Comparison of ENCODE assay signal across 8 cellular contexts in genomic region chr7:66124569-66124861, GRCh38. TPM values are rescaled to one million over a fixed set of nuclear protein-coding genes. Genes with fewer than 3 reads are reported as not detected.
DNase-seq lines count a peak whose midpoint lies in the region; ATAC-seq and TF ChIP-seq lines count a peak whose summit lies in the region.
"Not testable (repeated sequence)": the region's sequence is repeated elsewhere in the genome, so short reads cannot be mapped to it uniquely, and the experiment has no call there.

No MANE protein-coding gene starts in this region.

- not testable (repeated sequence) for H2AFZ ChIP-seq in SK-N-SH (ENCODE audit: low read depth)

- H3K27me3 Mint-ChIP-seq in CD4-positive, CD25-positive, alpha-beta regulatory T cell; activated CD8-positive, alpha-beta T cell treated with anti-CD3 and anti-CD28 coated beads, Interleukin-2, amount 10 ng/mL, durations not matched to agents 7 days and 5 days (ENCODE audit: low read depth); activated naive CD8-positive, alpha-beta T cell; natural killer cell treated with Interleukin-12 subunit alpha and Interleukin-12 subunit beta and Interleukin-15 and Interleukin-18, amount 100 ng/mL, for 72 hours; stimulated activated naive CD8-positive, alpha-beta T cell treated with anti-CD3 and anti-CD28 coated beads, Interleukin-15, Interleukin-2, amounts not matched to agents 100 ng/mL and 50 ng/mL, for 24 hours: not testable (repeated sequence)

- peak overlapping the region; percentile 35 for H3K4me3 ChIP-seq in CD4-positive, CD25-positive, alpha-beta regulatory T cell (ENCODE audit: low read depth, low read length)
- H3K4me3 ChIP-seq in SK-N-SH (ENCODE audit: low read depth in 2 of 2, low read length in 1 of 2); right lobe of liver: not testable (repeated sequence)

- peaks cover 14% of the 10 kb centered on the region for H3F3A ChIP-seq in SK-N-SH (replicated peaks; ENCODE audit: insufficient read depth)

- H3K36me3 Mint-ChIP-seq in CD4-positive, CD25-positive, alpha-beta regulatory T cell; activated naive CD8-positive, alpha-beta T cell; natural killer cell treated with Interleukin-12 subunit alpha and Interleukin-12 subunit beta and Interleukin-15 and Interleukin-18, amount 100 ng/mL, for 72 hours: not testable (repeated sequence)
- peaks cover 22% of the 10 kb centered on the region for H3K36me3 Mint-ChIP-seq in activated CD8-positive, alpha-beta T cell treated with anti-CD3 and anti-CD28 coated beads, Interleukin-2, amount 10 ng/mL, durations not matched to agents 7 days and 5 days (ENCODE audit: low read depth)
- H3K36me3 Mint-ChIP-seq in stimulated activated naive CD8-positive, alpha-beta T cell treated with anti-CD3 and anti-CD28 coated beads, Interleukin-15, Interleukin-2, amounts not matched to agents 100 ng/mL and 50 ng/mL, for 24 hours (ENCODE audit: low read depth), result peaks cover 26% of the 10 kb centered on the region

- peak overlapping the region; percentile 14 to 59 (median 44) for H3K4me3 Mint-ChIP-seq in CD4-positive, CD25-positive, alpha-beta regulatory T cell
- not testable (repeated sequence) for H3K4me3 Mint-ChIP-seq in activated CD8-positive, alpha-beta T cell treated with anti-CD3 and anti-CD28 coated beads, Interleukin-2, amount 10 ng/mL, durations not matched to agents 7 days and 5 days; stimulated activated naive CD8-positive, alpha-beta T cell treated with anti-CD3 and anti-CD28 coated beads, Interleukin-15, Interleukin-2, amounts not matched to agents 100 ng/mL and 50 ng/mL, for 24 hours
- H3K4me3 Mint-ChIP-seq in activated naive CD8-positive, alpha-beta T cell, result peak overlapping the region; percentile 35
- peak overlapping the region; percentile 67 for H3K4me3 Mint-ChIP-seq in natural killer cell treated with Interleukin-12 subunit alpha and Interleukin-12 subunit beta and Interleukin-15 and Interleukin-18, amount 100 ng/mL, for 72 hours

- not testable (repeated sequence) for ATAC-seq in CD4-positive, CD25-positive, alpha-beta regulatory T cell (ENCODE audit: low read depth in 2 of 2); activated CD8-positive, alpha-beta T cell treated with anti-CD3 and anti-CD28 coated beads, Interleukin-2, amount 10 ng/mL, durations not matched to agents 7 days and 5 days; right lobe of liver; natural killer cell treated with Interleukin-12 subunit alpha and Interleukin-12 subunit beta and Interleukin-15 and Interleukin-18, amount 100 ng/mL, for 72 hours

- peaks cover 64% of the 10 kb centered on the region for H4K20me1 ChIP-seq in SK-N-SH (ENCODE audit: insufficient read depth)

- not testable (repeated sequence) for H3K9ac ChIP-seq in SK-N-SH

- H3K36me3 ChIP-seq in CD4-positive, CD25-positive, alpha-beta regulatory T cell (ENCODE audit: control insufficient read depth, insufficient read depth, low read length); SK-N-SH (replicated peaks in 1 of 2; ENCODE audit: control insufficient read depth in 1 of 2, insufficient read depth in 2 of 2, low read length in 1 of 2); right lobe of liver: not testable (repeated sequence)

- H3K9me2 ChIP-seq in SK-N-SH, result not testable (repeated sequence)

- TF ChIP-seq EP300 in SK-N-SH (IDR thresholded peaks at IDR 0.05; ENCODE audit: borderline replicate concordance in 1 of 2, low read depth in 1 of 2, low read length in 1 of 2), result not testable (repeated sequence)

- not testable (repeated sequence) for TF ChIP-seq RAD21 in SK-N-SH (IDR thresholded peaks at IDR 0.05; ENCODE audit: low read length)

- not testable (repeated sequence) for TF ChIP-seq CTCF in SK-N-SH (IDR thresholded peaks at IDR 0.05); right lobe of liver (IDR thresholded peaks at IDR 0.05)

- H3K9me3 ChIP-seq in CD4-positive, CD25-positive, alpha-beta regulatory T cell (ENCODE audit: control insufficient read depth in 2 of 2, low read length in 2 of 2); SK-N-SH; right lobe of liver: not testable (repeated sequence)

- peaks cover 12% of the 10 kb centered on the region for H3K4me1 ChIP-seq in CD4-positive, CD25-positive, alpha-beta regulatory T cell (ENCODE audit: control insufficient read depth, insufficient read depth, low read length, poor library complexity, severe bottlenecking)
- H3K4me1 ChIP-seq in SK-N-SH (ENCODE audit: control insufficient read depth in 1 of 2, insufficient read depth in 2 of 2, low read depth in 1 of 2, low read length in 1 of 2) (peaks cover 19 to 27% of the 10 kb centered on the region in 2 experiments; a peak in 3 of 4 replicates), right lobe of liver (peaks cover 0 to 45% (median 13%) of the 10 kb centered on the region in 4 donors)

- H3K79me2 ChIP-seq in SK-N-SH (ENCODE audit: insufficient read depth), result peaks cover 100% of the 10 kb centered on the region

- POLR2A ChIA-PET in SK-N-SH (lab: Yijun Ruan, JAX), result interaction anchor here (1.4 to 3.5 kb wide), 3 partner anchors 9 to 22 kb away, joined by 5 to 14 read pairs (median 6); partner anchors contain the start of gene CRCP
- POLR2A ChIA-PET in activated CD8-positive, alpha-beta T cell treated with anti-CD3 and anti-CD28 coated beads, Interleukin-2, amount 10 ng/mL, durations not matched to agents 7 days and 5 days (lab: Charles Lee), result interaction anchor here (1.0 to 3.0 kb wide), 2 partner anchors 9 to 369 kb away, joined by 3 to 10 read pairs; partner anchors contain the start of gene CRCP

- H3K27me3 ChIP-seq in CD4-positive, CD25-positive, alpha-beta regulatory T cell (ENCODE audit: control insufficient read depth, insufficient read depth, low read length); SK-N-SH (ENCODE audit: insufficient read depth); right lobe of liver: not testable (repeated sequence)

- intact Hi-C loops in right lobe of liver (cut with DNase I), result not testable (repeated sequence)

- peak overlapping the region in 1 of 3 donors; percentile 73 for H3K27ac Mint-ChIP-seq in CD4-positive, CD25-positive, alpha-beta regulatory T cell
- H3K27ac Mint-ChIP-seq in activated CD8-positive, alpha-beta T cell treated with anti-CD3 and anti-CD28 coated beads, Interleukin-2, amount 10 ng/mL, durations not matched to agents 7 days and 5 days, result peak overlapping the region; percentile 41
- peak overlapping the region; percentile 61 for H3K27ac Mint-ChIP-seq in activated naive CD8-positive, alpha-beta T cell
- peak overlapping the region; percentile 83 to 96 for H3K27ac Mint-ChIP-seq in natural killer cell treated with Interleukin-12 subunit alpha and Interleukin-12 subunit beta and Interleukin-15 and Interleukin-18, amount 100 ng/mL, for 72 hours
- peak overlapping the region; percentile 21 for H3K27ac Mint-ChIP-seq in stimulated activated naive CD8-positive, alpha-beta T cell treated with anti-CD3 and anti-CD28 coated beads, Interleukin-15, Interleukin-2, amounts not matched to agents 100 ng/mL and 50 ng/mL, for 24 hours

- TF ChIP-seq POLR2A in right lobe of liver (IDR thresholded peaks at IDR 0.05), result not testable (repeated sequence)

- 0 out of 2 replicates have a peak overlapping the region, but pooled peaks have one; percentile 38 for H3K4me2 ChIP-seq in SK-N-SH

- not testable (repeated sequence) for H3K9me3 Mint-ChIP-seq in CD4-positive, CD25-positive, alpha-beta regulatory T cell; activated CD8-positive, alpha-beta T cell treated with anti-CD3 and anti-CD28 coated beads, Interleukin-2, amount 10 ng/mL, durations not matched to agents 7 days and 5 days (ENCODE audit: insufficient read depth); activated naive CD8-positive, alpha-beta T cell (ENCODE audit: low read depth); natural killer cell treated with Interleukin-12 subunit alpha and Interleukin-12 subunit beta and Interleukin-15 and Interleukin-18, amount 100 ng/mL, for 72 hours; stimulated activated naive CD8-positive, alpha-beta T cell treated with anti-CD3 and anti-CD28 coated beads, Interleukin-15, Interleukin-2, amounts not matched to agents 100 ng/mL and 50 ng/mL, for 24 hours

- DNase-seq in CD4-positive, CD25-positive, alpha-beta regulatory T cell; SK-N-SH; activated CD8-positive, alpha-beta T cell treated with anti-CD3 and anti-CD28 coated beads, Interleukin-2, amount 10 ng/mL, durations not matched to agents 7 days and 5 days; epithelial cell of prostate (ENCODE audit: low read depth, low spot score); right lobe of liver; natural killer cell treated with Interleukin-12 subunit alpha and Interleukin-12 subunit beta and Interleukin-15 and Interleukin-18, amount 100 ng/mL, for 72 hours (ENCODE audit: low spot score): not testable (repeated sequence)

- CTCF ChIA-PET in SK-N-SH (lab: Yijun Ruan, JAX), result interaction anchor here (1.1 to 2.0 kb wide), 7 partner anchors 9 to 93 kb away, joined by 3 to 7 read pairs (median 4); partner anchors contain the start of gene CRCP
- CTCF ChIA-PET in activated CD8-positive, alpha-beta T cell treated with anti-CD3 and anti-CD28 coated beads, Interleukin-2, amount 10 ng/mL, durations not matched to agents 7 days and 5 days (lab: Charles Lee), result interaction anchor here (2.0 kb wide), 1 partner anchor 9 kb away, joined by 9 read pairs; the partner anchor contains the start of gene CRCP

- H3K27ac ChIP-seq in CD4-positive, CD25-positive, alpha-beta regulatory T cell (ENCODE audit: insufficient read depth, low read length, poor library complexity, severe bottlenecking), result peak overlapping the region; percentile 5
- H3K27ac ChIP-seq in SK-N-SH (ENCODE audit: low read depth in 2 of 2, low read length in 1 of 2) (peak overlapping the region; percentile 72 to 99), epithelial cell of prostate (peak overlapping the region; percentile 72), right lobe of liver (peak overlapping the region; percentile 62 to 91 (median 67))

- WGBS in SK-N-SH (ENCODE audit: low lambda C conversion rate), result 44% methylated on average over 5 of the region's 5 CpGs
- 71% methylated on average over 5 of the region's 5 CpGs for WGBS in right lobe of liver (ENCODE audit: insufficient coverage, low coverage, low lambda C conversion rate, missing lambda C conversion rate)

- H3K4me1 Mint-ChIP-seq in CD4-positive, CD25-positive, alpha-beta regulatory T cell, result peaks cover 23 to 59% (median 36%) of the 10 kb centered on the region in 4 donors
- H3K4me1 Mint-ChIP-seq in activated CD8-positive, alpha-beta T cell treated with anti-CD3 and anti-CD28 coated beads, Interleukin-2, amount 10 ng/mL, durations not matched to agents 7 days and 5 days (ENCODE audit: low read depth), result peaks cover 42% of the 10 kb centered on the region
- peaks cover 44% of the 10 kb centered on the region for H3K4me1 Mint-ChIP-seq in activated naive CD8-positive, alpha-beta T cell (ENCODE audit: low read depth)
- peaks cover 36 to 41% of the 10 kb centered on the region in 2 donors for H3K4me1 Mint-ChIP-seq in natural killer cell treated with Interleukin-12 subunit alpha and Interleukin-12 subunit beta and Interleukin-15 and Interleukin-18, amount 100 ng/mL, for 72 hours (ENCODE audit: low read depth in 2 of 2)
- H3K4me1 Mint-ChIP-seq in stimulated activated naive CD8-positive, alpha-beta T cell treated with anti-CD3 and anti-CD28 coated beads, Interleukin-15, Interleukin-2, amounts not matched to agents 100 ng/mL and 50 ng/mL, for 24 hours (ENCODE audit: low read depth), result peaks cover 54% of the 10 kb centered on the region

RNA-seq across cellular contexts. Expression of gene CRCP, which starts 9.9 kb away (rescaled TPM):
- total RNA-seq in CD4-positive, CD25-positive, alpha-beta regulatory T cell, result 32.5 TPM
- polyA plus RNA-seq in CD4-positive, CD25-positive, alpha-beta regulatory T cell, result 10 to 100 TPM; 19.8 to 33.4 (median 27.3) TPM
- polyA plus RNA-seq in SK-N-SH (2012; rRNA removed), result 34.0 and 34.1 TPM in 2 replicates
- polyA plus RNA-seq in SK-N-SH (2012; cell fraction: cytosol; rRNA removed), result 33.3 and 35.7 TPM in 2 replicates
- polyA plus RNA-seq in SK-N-SH (2012; cell fraction: nucleus; rRNA removed), result 40.7 and 57.5 TPM in 2 replicates
- 10 to 100 TPM; 29.0 to 31.3 TPM for total RNA-seq in activated CD8-positive, alpha-beta T cell treated with anti-CD3 and anti-CD28 coated beads, Interleukin-2, amount 10 ng/mL, durations not matched to agents 7 days and 5 days
- total RNA-seq in right lobe of liver, result 10 to 100 TPM; 17.2 to 38.0 (median 24.4) TPM
- total RNA-seq in natural killer cell treated with Interleukin-12 subunit alpha and Interleukin-12 subunit beta and Interleukin-15 and Interleukin-18, amount 100 ng/mL, for 72 hours, result 10 to 100 TPM; 45.8 to 54.7 TPM

RNA-seq across cellular contexts. Expression of gene ASL, which starts 48.9 kb away (rescaled TPM):
- total RNA-seq in CD4-positive, CD25-positive, alpha-beta regulatory T cell, result 15.6 TPM
- 10 to 100 TPM in 3 of 4 donors, 1 to 10 TPM in 1; 9.2 to 16.6 (median 13.2) TPM for polyA plus RNA-seq in CD4-positive, CD25-positive, alpha-beta regulatory T cell
- 138 and 141 TPM in 2 replicates for polyA plus RNA-seq in SK-N-SH (2012; rRNA removed)
- 54.1 and 76.3 TPM in 2 replicates for polyA plus RNA-seq in SK-N-SH (2012; cell fraction: cytosol; rRNA removed)
- 426 and 428 TPM in 2 replicates for polyA plus RNA-seq in SK-N-SH (2012; cell fraction: nucleus; rRNA removed)
- total RNA-seq in activated CD8-positive, alpha-beta T cell treated with anti-CD3 and anti-CD28 coated beads, Interleukin-2, amount 10 ng/mL, durations not matched to agents 7 days and 5 days, result 10 to 100 TPM; 29.9 to 34.1 TPM
- 100 to 1,000 TPM; 161 to 356 (median 220) TPM for total RNA-seq in right lobe of liver
- total RNA-seq in natural killer cell treated with Interleukin-12 subunit alpha and Interleukin-12 subunit beta and Interleukin-15 and Interleukin-18, amount 100 ng/mL, for 72 hours, result 10 to 100 TPM; 63.1 to 68.3 TPM

Comparison
In these comparisons a context has a peak if more than half of its experiments do, and no peak if none do; other contexts are left out.
1. H3K27ac ChIP-seq: peak in every context shown above with its lines; median percentile 86 in SK-N-SH; 72 in epithelial cell of prostate; 67 in right lobe of liver; 5 in CD4-positive, CD25-positive, alpha-beta regulatory T cell.